ENCODE assay signal across 27 cellular contexts in genomic region chr2:45714679-45715078, GRCh38.
"Had no signal": no experiment of that assay in that cellular context is flagged by ENCODE, and none has a peak within 500 bp of the region (broad histone marks: within the 10 kb centered on the region; RNA-seq: fewer than 3 reads in every experiment).

No MANE protein-coding gene starts in this region.

- H3K27me3 ChIP-seq: cardiac muscle cell, SJSA1 had no signal

- H3K4me3 Mint-ChIP-seq: activated CD8-positive, alpha-beta T cell treated with anti-CD3 and anti-CD28 coated beads, Interleukin-2, amount 10 ng/mL, durations not matched to agents 7 days and 5 days; activated naive CD8-positive, alpha-beta T cell; activated T-helper 1 cell treated with anti-CD3 and anti-CD28 coated beads, Interleukin-12 subunit alpha, Interleukin-12 subunit beta, Interleukin-2, Interleukin-4 antibody, amounts not matched to agents 30 ng/mL and 10 ng/mL and 1 ng/mL, durations not matched to agents 14 hours and 24 hours and 36 hours; brain; T-helper 1 cell treated with Interleukin-12 subunit alpha and Interleukin-12 subunit beta and Interleukin-4 antibody, amounts not matched to agents 30 μg/mL and 1 μg/mL, for 36 hours had no signal

- H3K4me3 ChIP-seq: cardiac muscle cell, SJSA1 had no signal

- H3K27ac ChIP-seq: cardiac muscle cell, SJSA1 had no signal

- ATAC-seq: activated CD4-positive, CD25-positive, alpha-beta regulatory T cell treated with anti-CD3 and anti-CD28 coated beads, Interleukin-2, amount 50 U/mL, for 24 hours; activated CD8-positive, alpha-beta T cell treated with anti-CD3 and anti-CD28 coated beads, Interleukin-2, amount 10 ng/mL, durations not matched to agents 7 days and 5 days had no signal

- H3K9me3 ChIP-seq: SJSA1 had no signal

- H3K4me1 ChIP-seq: SJSA1 had no signal

- DNase-seq: activated CD4-positive, alpha-beta T cell treated with anti-CD3 and anti-CD28 coated beads for 4 hours; activated CD4-positive, alpha-beta T cell treated with anti-CD3 and anti-CD28 coated beads, Interleukin-2, amount 50 U/mL, for 4 hours; activated CD8-positive, alpha-beta memory T cell treated with anti-CD3 and anti-CD28 coated beads, Interleukin-2, amount 50 U/mL, for 48 hours; activated CD8-positive, alpha-beta T cell treated with anti-CD3 and anti-CD28 coated beads, Interleukin-2, amount 10 ng/mL, durations not matched to agents 7 days and 5 days; activated effector memory CD4-positive, alpha-beta T cell treated with Interleukin-2 at 50 U/mL for 16 hours; activated naive CD4-positive, alpha-beta T cell treated with Interleukin-2 at 50 U/mL for 16 hours; activated T-cell treated with anti-CD3 and anti-CD28 coated beads, Interleukin-2, amount 50 U/mL, for 1 hour; NCI-H1092; NCI-H1417; NCI-H1694; NCI-H2029; NCI-H2107; NCI-H2171 treated with DMSO at 0.1 percent for 48 hours; NCI-H345; NCI-H510A; NCI-H526 treated with DMSO at 0.1 percent for 48 hours; NCI-H82; NK-92 treated with Interleukin-12 subunit alpha and Interleukin-12 subunit beta, amount 100 ng/mL, for 24 hours; OCI-M1; SHP77 had no signal

- H3K27me3 Mint-ChIP-seq: activated naive CD8-positive, alpha-beta T cell; brain had no signal

- H3K36me3 Mint-ChIP-seq: brain had no signal

- H3K9me3 Mint-ChIP-seq: activated T-helper 1 cell treated with anti-CD3 and anti-CD28 coated beads, Interleukin-12 subunit alpha, Interleukin-12 subunit beta, Interleukin-2, Interleukin-4 antibody, amounts not matched to agents 30 ng/mL and 10 ng/mL and 1 ng/mL, durations not matched to agents 14 hours and 24 hours and 36 hours; T-helper 1 cell treated with Interleukin-12 subunit alpha and Interleukin-12 subunit beta and Interleukin-4 antibody, amounts not matched to agents 30 μg/mL and 1 μg/mL, for 36 hours had no signal

- H3K36me3 ChIP-seq: cardiac muscle cell, SJSA1 had no signal
